In the genomic region with DNA sequence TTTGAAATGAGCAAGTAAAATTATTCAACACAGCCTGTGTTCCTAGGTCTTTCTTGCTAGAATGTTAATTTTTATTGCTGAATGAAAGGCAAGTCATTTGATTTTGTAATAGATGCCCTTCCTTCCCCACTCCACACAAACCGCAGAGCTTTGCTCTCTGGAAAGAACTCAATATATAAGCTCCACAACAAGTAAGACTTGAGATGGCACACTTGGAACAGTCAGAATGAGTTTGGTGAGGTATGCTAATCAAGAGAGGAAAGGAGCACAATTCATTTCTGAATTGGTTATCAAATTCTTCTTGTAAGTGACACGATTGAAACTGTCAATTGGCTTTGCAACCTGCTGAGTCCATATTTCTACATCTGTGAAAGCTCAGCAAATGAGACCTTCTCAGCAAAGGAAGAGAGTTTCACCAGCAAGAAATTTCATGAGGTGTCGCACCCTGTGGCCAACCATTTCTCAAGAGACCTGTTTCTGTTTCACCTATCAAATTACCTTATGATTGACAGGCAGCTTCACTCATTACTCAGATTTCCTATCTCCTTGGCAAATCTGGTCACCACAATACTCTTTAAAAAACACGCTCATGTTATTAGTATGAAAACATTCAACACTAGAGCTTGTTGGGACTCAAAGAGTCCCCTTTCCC, we compare ENCODE assay signal across 20 cellular contexts. TPM values are rescaled to one million over a fixed set of nuclear protein-coding genes. Genes with fewer than 3 reads are reported as not detected.
DNase-seq lines count a peak whose midpoint lies in the region; ATAC-seq and TF ChIP-seq lines count a peak whose summit lies in the region.
"Had no signal": no experiment of that assay in that cellular context is flagged by ENCODE, and none has a peak within 500 bp of the region (broad histone marks: within the 10 kb centered on the region; RNA-seq: fewer than 3 reads in every experiment).

No MANE protein-coding gene starts in this region.

- H3K27me3 ChIP-seq in endodermal cell (ENCODE audit: control insufficient read depth, insufficient read depth, low read length, poor library complexity, severe bottlenecking) = no peaks in the 10 kb centered on the region
- H3K27me3 ChIP-seq: colonic mucosa, transverse colon had no signal

- peak; percentile 3 for DNase-seq in NCI-H2171 treated with DMSO at 0.1 percent for 48 hours (lab: John Stamatoyannopoulos, UW)
- DNase-seq in NCI-H2171 (lab: John Stamatoyannopoulos, UW) = no peak
- no peak for DNase-seq in CD14-positive monocyte (ENCODE audit: low spot score)
- DNase-seq in T-helper 17 cell = no peak
- DNase-seq in endodermal cell = no peak
- no peak for DNase-seq in C1 segment of cervical spinal cord (lab: John Stamatoyannopoulos, UW)
- DNase-seq in DMS79 treated with DMSO at 0.1 percent for 48 hours (lab: John Stamatoyannopoulos, UW) = no peak
- DNase-seq in NCI-H1092 treated with DMSO at 0.1 percent for 48 hours (lab: John Stamatoyannopoulos, UW) = no peak
- DNase-seq: CD4-positive, alpha-beta memory T cell; colonic mucosa; mammary epithelial cell; NCI-H1694 treated with DMSO at 0.1 percent for 48 hours; NCI-H510A treated with DMSO at 0.1 percent for 48 hours; retina; transverse colon had no signal

- H3K9ac ChIP-seq in endodermal cell (ENCODE audit: extremely low read depth, low read length, poor library complexity, severe bottlenecking) = no peak overlapping the region

- TF ChIP-seq CTCF in CD14-positive monocyte (IDR thresholded peaks at IDR 0.05) (no peak), endodermal cell (conservative IDR thresholded peaks at IDR 0.05) (no peak)

- H3K4me3 ChIP-seq in endodermal cell (ENCODE audit: low read length) = no peak overlapping the region
- H3K4me3 ChIP-seq: colonic mucosa, transverse colon had no signal

- H3K36me3 Mint-ChIP-seq in CD14-positive monocyte = no peaks in the 10 kb centered on the region
- H3K36me3 Mint-ChIP-seq in T-helper 17 cell (ENCODE audit: low read depth) = no peaks in the 10 kb centered on the region
- H3K36me3 Mint-ChIP-seq in endodermal cell (ENCODE audit: low read depth) = no peaks in the 10 kb centered on the region
- H3K36me3 Mint-ChIP-seq: CD4-positive, alpha-beta memory T cell had no signal

- intact Hi-C loops in CD14-positive monocyte (cut with micrococcal nuclease) = no loop called here

- ATAC-seq in T-helper 17 cell = peak; percentile 44
- ATAC-seq: SK-N-SH treated with all-trans-retinoic acid at 6 μM for 48 hours had no signal

- peak overlapping the region; percentile 74 for H3K27ac ChIP-seq in endodermal cell (ENCODE audit: low read depth, low read length)
- H3K27ac ChIP-seq: colonic mucosa had no signal

- H3K9me3 ChIP-seq in T-helper 17 cell (ENCODE audit: control insufficient read depth, low read length, poor library complexity, severe bottlenecking) (no peaks in the 10 kb centered on the region), endodermal cell (ENCODE audit: control insufficient read depth, low read length) (no peaks in the 10 kb centered on the region)
- H3K9me3 ChIP-seq: colonic mucosa, transverse colon had no signal

- H3K27ac Mint-ChIP-seq in CD14-positive monocyte = peak overlapping the region; percentile 74 to 91 (median 83)
- peak overlapping the region; percentile 6 for H3K27ac Mint-ChIP-seq in T-helper 17 cell
- H3K27ac Mint-ChIP-seq in endodermal cell = no peak overlapping the region

- H3K4me1 ChIP-seq in endodermal cell (ENCODE audit: control insufficient read depth, insufficient read depth, low read length) = no peaks in the 10 kb centered on the region
- H3K4me1 ChIP-seq: colonic mucosa had no signal

- 91 to 96% methylated on average over 3 to 4 of the region's 4 CpGs for WGBS in endodermal cell (ENCODE audit: insufficient coverage in 1 of 2, insufficient read length in 1 of 2), 2 experiments

- no peaks in the 10 kb centered on the region for H3K36me3 ChIP-seq in endodermal cell (ENCODE audit: control insufficient read depth, insufficient read depth, low read length)
- H3K36me3 ChIP-seq: colonic mucosa, transverse colon had no signal

- peaks cover 0 to 2% (median 0%) of the 10 kb centered on the region in 7 donors for H3K9me3 Mint-ChIP-seq in CD14-positive monocyte
- no peaks in the 10 kb centered on the region for H3K9me3 Mint-ChIP-seq in endodermal cell
- H3K9me3 Mint-ChIP-seq: CD4-positive, alpha-beta memory T cell had no signal

- H3K4me1 Mint-ChIP-seq in CD14-positive monocyte (peaks cover 72% of the 10 kb centered on the region), T-helper 17 cell (peaks cover 16% of the 10 kb centered on the region), endodermal cell (no peaks in the 10 kb centered on the region)

- H3K27me3 Mint-ChIP-seq in CD14-positive monocyte (ENCODE audit: low read depth in 3 of 3) (no peaks in the 10 kb centered on the region), T-helper 17 cell (no peaks in the 10 kb centered on the region), endodermal cell (ENCODE audit: insufficient read depth) (no peaks in the 10 kb centered on the region)
- H3K27me3 Mint-ChIP-seq: CD4-positive, alpha-beta memory T cell had no signal

- H3K4me3 Mint-ChIP-seq in CD14-positive monocyte (peak overlapping the region in 1 of 2 donors; percentile 66), T-helper 17 cell (no peak overlapping the region), endodermal cell (no peak overlapping the region)
- H3K4me3 Mint-ChIP-seq: CD4-positive, alpha-beta memory T cell had no signal

RNA-seq across cellular contexts. Expression of a gene that starts 19.1 kb away (rescaled TPM):
- not detected for polyA plus RNA-seq in CD14-positive monocyte
- 100 to 1,000 TPM in 1 of 2 donors, 10 to 100 TPM in 1; 77.2 to 109 TPM for total RNA-seq in T-helper 17 cell
- total RNA-seq in endodermal cell = not detected
- not detected for polyA plus RNA-seq in endodermal cell (2013, experiment 1 of 2)
- polyA plus RNA-seq in endodermal cell (2013, experiment 2 of 2) = not detected
- total RNA-seq: A172, epithelial cell of proximal tubule, H1, mammary epithelial cell had no signal
- polyA plus RNA-seq: H1, mammary epithelial cell, neural cell had no signal

RNA-seq across cellular contexts. Expression of a gene that starts 49.9 kb away (rescaled TPM):
- under 1 TPM in 1 of 2 donors, not detected in 1; 0.13 TPM for polyA plus RNA-seq in CD14-positive monocyte
- total RNA-seq in T-helper 17 cell = 100 to 1,000 TPM in 1 of 2 donors, 10 to 100 TPM in 1; 71.5 to 122 TPM
- total RNA-seq in endodermal cell = not detected
- not detected for polyA plus RNA-seq in endodermal cell (2013, experiment 1 of 2)
- not detected for polyA plus RNA-seq in endodermal cell (2013, experiment 2 of 2)
- total RNA-seq: A172, epithelial cell of proximal tubule, H1, mammary epithelial cell had no signal
- polyA plus RNA-seq: H1, mammary epithelial cell, neural cell had no signal

Comparison
In these comparisons a context has a peak if more than half of its experiments do, and no peak if none do; other contexts are left out.
1. RNA of a gene that starts 19.1 kb away (total RNA-seq): 77.2 to 109 TPM in T-helper 17 cell; not detected in endodermal cell; every median in the first group is over 10 times any median in the second.
2. RNA of a gene that starts 49.9 kb away (total RNA-seq): 71.5 to 122 TPM in T-helper 17 cell; not detected in endodermal cell; every median in the first group is over 10 times any median in the second.